Comparison of ENCODE assay signal across 26 cellular contexts in the genomic region with DNA sequence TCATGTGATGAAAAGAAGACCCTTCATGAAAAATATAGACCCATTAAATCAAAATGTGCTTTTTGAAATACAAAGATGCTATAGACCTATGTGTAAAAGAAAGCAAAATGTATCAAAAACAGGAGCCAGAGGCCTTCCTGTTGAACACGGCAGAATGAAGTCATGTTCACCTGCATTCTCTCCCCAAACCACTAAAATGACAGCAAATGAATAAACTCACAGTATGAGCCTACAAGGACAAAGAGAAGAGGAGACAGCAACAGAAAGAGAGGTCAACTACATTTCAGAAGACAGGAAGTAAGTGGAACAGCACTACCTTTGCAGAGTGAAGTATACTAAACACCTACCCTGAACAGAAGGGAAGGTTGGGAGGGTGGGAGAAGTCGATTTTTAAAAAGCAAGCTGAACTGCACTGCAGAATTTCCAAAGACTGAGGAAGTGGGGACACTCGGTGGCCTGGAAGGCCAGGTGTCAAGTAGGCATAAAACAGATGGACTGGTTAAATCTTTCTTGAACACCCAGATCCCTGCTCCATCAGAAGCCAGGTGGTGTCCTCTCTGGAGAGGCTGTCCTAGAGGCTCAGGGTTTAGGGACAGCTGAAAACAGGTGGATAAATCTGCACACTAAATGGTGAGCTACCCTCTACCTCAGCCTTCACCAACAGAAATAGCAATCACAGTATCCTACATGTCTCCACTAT.
"Had no signal": no experiment of that assay in that cellular context is flagged by ENCODE, and none has a peak within 500 bp of the region (broad histone marks: within the 10 kb centered on the region; RNA-seq: fewer than 3 reads in every experiment).

No MANE protein-coding gene starts in this region.

- DNase-seq: activated CD4-positive, alpha-beta T cell treated with anti-CD3 and anti-CD28 coated beads, Interleukin-2, amount 50 U/mL, for 1 hour; activated CD8-positive, alpha-beta T cell treated with anti-CD3 and anti-CD28 coated beads, Interleukin-2, amount 10 ng/mL, durations not matched to agents 7 days and 5 days; activated naive CD4-positive, alpha-beta T cell; amniotic stem cell; gastrocnemius medialis; head of caudate nucleus; hypothalamus; midbrain; ovary; psoas muscle; spleen; stimulated activated CD4-positive, alpha-beta T cell treated with anti-CD3 and anti-CD28 coated beads, Interleukin-4, amount 100 ng/mL, for 1 hour; stimulated activated naive CD4-positive, alpha-beta T cell; testis had no signal

- H3K27ac Mint-ChIP-seq: activated CD8-positive, alpha-beta T cell treated with anti-CD3 and anti-CD28 coated beads, Interleukin-2, amount 10 ng/mL, durations not matched to agents 7 days and 5 days; activated naive CD8-positive, alpha-beta T cell; activated T-helper 17 cell treated with anti-CD3 and anti-CD28 coated beads, Interleukin-2, amount 50 U/mL, for 72 hours; nephron; type B pancreatic cell had no signal

- H3K9me3 Mint-ChIP-seq: activated T-helper 17 cell treated with anti-CD3 and anti-CD28 coated beads, Interleukin-2, amount 50 U/mL, for 72 hours; central memory CD8-positive, alpha-beta T cell; nephron; type B pancreatic cell had no signal

- H3K4me3 Mint-ChIP-seq: activated CD8-positive, alpha-beta T cell treated with anti-CD3 and anti-CD28 coated beads, Interleukin-2, amount 10 ng/mL, durations not matched to agents 7 days and 5 days; activated naive CD8-positive, alpha-beta T cell; activated T-helper 17 cell treated with anti-CD3 and anti-CD28 coated beads, Interleukin-2, amount 50 U/mL, for 72 hours; central memory CD8-positive, alpha-beta T cell; nephron; type B pancreatic cell had no signal

- H3K27me3 Mint-ChIP-seq: activated naive CD8-positive, alpha-beta T cell; activated T-helper 17 cell treated with anti-CD3 and anti-CD28 coated beads, Interleukin-2, amount 50 U/mL, for 72 hours; central memory CD8-positive, alpha-beta T cell; type B pancreatic cell had no signal

- H3K36me3 Mint-ChIP-seq: activated naive CD8-positive, alpha-beta T cell; type B pancreatic cell had no signal

- H3K36me3 ChIP-seq: breast epithelium, esophagus muscularis mucosa, gastrocnemius medialis, neutrophil, ovary, right atrium auricular region, spleen, vagina had no signal

- ATAC-seq: activated CD4-positive, CD25-positive, alpha-beta regulatory T cell treated with anti-CD3 and anti-CD28 coated beads, Interleukin-2, amount 50 U/mL, for 24 hours; activated CD8-positive, alpha-beta T cell treated with anti-CD3 and anti-CD28 coated beads, Interleukin-2, amount 10 ng/mL, durations not matched to agents 7 days and 5 days; activated T-helper 17 cell treated with anti-CD3 and anti-CD28 coated beads, Interleukin-2, amount 50 U/mL, for 72 hours; gastrocnemius medialis; psoas muscle had no signal

- H3K27ac ChIP-seq: breast epithelium, coronary artery, esophagus muscularis mucosa, gastrocnemius medialis, neutrophil, ovary, psoas muscle, right atrium auricular region, spleen, testis, vagina had no signal

- H3K4me3 ChIP-seq: breast epithelium, coronary artery, esophagus muscularis mucosa, gastrocnemius medialis, ovary, psoas muscle, right atrium auricular region, spleen, testis, vagina had no signal

- H3K4me1 ChIP-seq: breast epithelium, testis had no signal

- H3K27me3 ChIP-seq: breast epithelium, esophagus muscularis mucosa, gastrocnemius medialis, neutrophil, ovary, right atrium auricular region, spleen, testis, vagina had no signal
